ENCODE assay signal across 1 cellular context in the genomic region with DNA sequence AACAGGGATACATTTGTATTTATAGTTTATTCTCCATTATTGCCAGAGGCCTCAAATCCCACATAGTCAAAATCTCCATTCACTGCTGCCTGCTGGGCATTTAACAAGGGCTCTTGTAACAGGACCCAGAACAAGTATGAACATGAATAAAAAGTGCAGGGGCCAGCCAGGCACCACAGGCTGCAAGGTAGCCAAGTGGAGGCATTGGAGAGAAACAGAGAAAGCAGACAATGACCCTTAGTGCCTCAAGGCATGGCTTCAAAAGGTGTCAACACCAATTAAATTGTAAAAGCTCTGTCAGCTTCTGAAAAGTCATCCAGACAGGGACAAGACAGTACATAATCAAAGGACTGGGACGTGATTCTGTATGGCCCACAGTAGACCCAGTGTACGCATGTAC.
TF ChIP-seq lines count a peak whose summit lies in the region.

No MANE protein-coding gene starts in this region.

TF ChIP-seq in WTC11, 78 proteins besides CTCF, POLR2A, EP300 and RAD21 (continued from another document):
- TF ChIP-seq, protein P1, sequence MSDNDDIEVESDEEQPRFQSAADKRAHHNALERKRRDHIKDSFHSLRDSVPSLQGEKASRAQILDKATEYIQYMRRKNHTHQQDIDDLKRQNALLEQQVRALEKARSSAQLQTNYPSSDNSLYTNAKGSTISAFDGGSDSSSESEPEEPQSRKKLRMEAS (CRISPR knock-in tag; IDR thresholded peaks at IDR 0.05), result no peak
- TF ChIP-seq EMX1 (CRISPR knock-in tag; IDR thresholded peaks at IDR 0.05) (no peak), ETV6 (CRISPR knock-in tag; IDR thresholded peaks at IDR 0.05) (no peak), NR1H2 (CRISPR knock-in tag; IDR thresholded peaks at IDR 0.05) (no peak), ZNF423 (CRISPR knock-in tag; IDR thresholded peaks at IDR 0.05) (no peak), JAZF1 (CRISPR knock-in tag; IDR thresholded peaks at IDR 0.05) (no peak)
- TF ChIP-seq, protein P2, sequence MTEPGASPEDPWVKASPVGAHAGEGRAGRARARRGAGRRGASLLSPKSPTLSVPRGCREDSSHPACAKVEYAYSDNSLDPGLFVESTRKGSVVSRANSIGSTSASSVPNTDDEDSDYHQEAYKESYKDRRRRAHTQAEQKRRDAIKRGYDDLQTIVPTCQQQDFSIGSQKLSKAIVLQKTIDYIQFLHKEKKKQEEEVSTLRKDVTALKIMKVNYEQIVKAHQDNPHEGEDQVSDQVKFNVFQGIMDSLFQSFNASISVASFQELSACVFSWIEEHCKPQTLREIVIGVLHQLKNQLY (CRISPR knock-in tag; IDR thresholded peaks at IDR 0.05), result no peak
- TF ChIP-seq, protein P3, sequence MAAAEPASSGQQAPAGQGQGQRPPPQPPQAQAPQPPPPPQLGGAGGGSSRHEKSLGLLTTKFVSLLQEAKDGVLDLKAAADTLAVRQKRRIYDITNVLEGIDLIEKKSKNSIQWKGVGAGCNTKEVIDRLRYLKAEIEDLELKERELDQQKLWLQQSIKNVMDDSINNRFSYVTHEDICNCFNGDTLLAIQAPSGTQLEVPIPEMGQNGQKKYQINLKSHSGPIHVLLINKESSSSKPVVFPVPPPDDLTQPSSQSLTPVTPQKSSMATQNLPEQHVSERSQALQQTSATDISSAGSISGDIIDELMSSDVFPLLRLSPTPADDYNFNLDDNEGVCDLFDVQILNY (CRISPR knock-in tag; IDR thresholded peaks at IDR 0.05), result no peak
- TF ChIP-seq, protein P4, sequence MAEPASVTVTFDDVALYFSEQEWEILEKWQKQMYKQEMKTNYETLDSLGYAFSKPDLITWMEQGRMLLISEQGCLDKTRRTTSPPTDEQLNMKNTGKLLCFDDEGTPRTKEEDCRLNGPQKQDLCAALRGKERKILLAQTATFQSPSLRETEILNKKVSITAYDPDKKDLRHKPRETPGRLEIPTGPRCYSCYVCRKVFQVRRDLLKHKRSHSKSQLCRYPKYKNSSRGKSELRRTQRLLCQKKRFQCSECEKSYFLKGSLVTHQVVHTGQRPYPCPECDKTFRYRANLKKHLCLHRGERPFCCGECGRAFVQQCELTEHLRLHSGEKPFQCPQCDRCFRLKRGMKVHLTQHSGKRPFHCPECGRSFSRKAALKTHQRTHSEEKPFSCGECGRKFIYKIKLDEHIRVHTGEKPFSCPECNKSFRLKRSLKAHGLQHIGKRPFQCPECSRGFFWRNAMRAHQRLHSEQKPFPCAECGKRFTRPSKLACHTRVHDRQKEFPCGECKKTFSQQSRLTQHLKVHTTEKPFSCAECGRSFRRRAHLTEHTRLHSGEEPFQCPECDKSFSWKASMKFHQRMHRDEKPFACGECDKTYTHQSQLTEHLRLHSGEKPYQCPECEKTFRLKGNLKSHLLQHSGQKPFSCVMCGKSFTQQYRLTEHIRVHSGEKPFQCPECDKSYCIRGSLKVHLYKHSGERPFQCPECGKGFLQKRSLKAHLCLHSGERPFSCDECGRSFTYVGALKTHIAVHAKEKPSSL (CRISPR knock-in tag; conservative IDR thresholded peaks at IDR 0.05), result no peak
